1 cellular context compared by ENCODE assay signal in the genomic region with DNA sequence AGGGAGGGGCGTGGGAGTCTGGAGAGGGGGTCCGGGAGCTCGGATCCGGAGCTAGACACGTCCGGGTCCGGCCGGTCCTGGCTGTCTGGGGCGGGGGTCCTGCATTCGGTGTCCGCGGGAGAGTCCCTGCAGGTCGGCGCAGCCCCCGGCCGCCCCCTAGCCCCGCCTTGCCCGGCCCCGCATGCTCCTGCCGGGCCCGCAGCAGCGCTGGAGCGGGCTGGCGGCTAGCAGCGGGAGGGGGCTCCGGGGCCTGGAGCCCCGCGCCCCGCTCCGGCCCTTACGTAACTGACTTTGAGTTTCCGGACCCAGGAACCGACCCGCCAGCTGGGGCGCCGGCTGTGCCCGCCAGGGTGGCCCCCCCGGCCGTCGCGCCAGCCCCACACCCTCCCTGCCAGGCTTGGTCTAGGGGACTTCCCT.
TF ChIP-seq lines count a peak whose summit lies in the region.

No MANE protein-coding gene starts in this region.

TF ChIP-seq in K562, 482 proteins besides CTCF, POLR2A, EP300 and RAD21 (continued from another document and continues in another):
- TF ChIP-seq, protein P1, sequence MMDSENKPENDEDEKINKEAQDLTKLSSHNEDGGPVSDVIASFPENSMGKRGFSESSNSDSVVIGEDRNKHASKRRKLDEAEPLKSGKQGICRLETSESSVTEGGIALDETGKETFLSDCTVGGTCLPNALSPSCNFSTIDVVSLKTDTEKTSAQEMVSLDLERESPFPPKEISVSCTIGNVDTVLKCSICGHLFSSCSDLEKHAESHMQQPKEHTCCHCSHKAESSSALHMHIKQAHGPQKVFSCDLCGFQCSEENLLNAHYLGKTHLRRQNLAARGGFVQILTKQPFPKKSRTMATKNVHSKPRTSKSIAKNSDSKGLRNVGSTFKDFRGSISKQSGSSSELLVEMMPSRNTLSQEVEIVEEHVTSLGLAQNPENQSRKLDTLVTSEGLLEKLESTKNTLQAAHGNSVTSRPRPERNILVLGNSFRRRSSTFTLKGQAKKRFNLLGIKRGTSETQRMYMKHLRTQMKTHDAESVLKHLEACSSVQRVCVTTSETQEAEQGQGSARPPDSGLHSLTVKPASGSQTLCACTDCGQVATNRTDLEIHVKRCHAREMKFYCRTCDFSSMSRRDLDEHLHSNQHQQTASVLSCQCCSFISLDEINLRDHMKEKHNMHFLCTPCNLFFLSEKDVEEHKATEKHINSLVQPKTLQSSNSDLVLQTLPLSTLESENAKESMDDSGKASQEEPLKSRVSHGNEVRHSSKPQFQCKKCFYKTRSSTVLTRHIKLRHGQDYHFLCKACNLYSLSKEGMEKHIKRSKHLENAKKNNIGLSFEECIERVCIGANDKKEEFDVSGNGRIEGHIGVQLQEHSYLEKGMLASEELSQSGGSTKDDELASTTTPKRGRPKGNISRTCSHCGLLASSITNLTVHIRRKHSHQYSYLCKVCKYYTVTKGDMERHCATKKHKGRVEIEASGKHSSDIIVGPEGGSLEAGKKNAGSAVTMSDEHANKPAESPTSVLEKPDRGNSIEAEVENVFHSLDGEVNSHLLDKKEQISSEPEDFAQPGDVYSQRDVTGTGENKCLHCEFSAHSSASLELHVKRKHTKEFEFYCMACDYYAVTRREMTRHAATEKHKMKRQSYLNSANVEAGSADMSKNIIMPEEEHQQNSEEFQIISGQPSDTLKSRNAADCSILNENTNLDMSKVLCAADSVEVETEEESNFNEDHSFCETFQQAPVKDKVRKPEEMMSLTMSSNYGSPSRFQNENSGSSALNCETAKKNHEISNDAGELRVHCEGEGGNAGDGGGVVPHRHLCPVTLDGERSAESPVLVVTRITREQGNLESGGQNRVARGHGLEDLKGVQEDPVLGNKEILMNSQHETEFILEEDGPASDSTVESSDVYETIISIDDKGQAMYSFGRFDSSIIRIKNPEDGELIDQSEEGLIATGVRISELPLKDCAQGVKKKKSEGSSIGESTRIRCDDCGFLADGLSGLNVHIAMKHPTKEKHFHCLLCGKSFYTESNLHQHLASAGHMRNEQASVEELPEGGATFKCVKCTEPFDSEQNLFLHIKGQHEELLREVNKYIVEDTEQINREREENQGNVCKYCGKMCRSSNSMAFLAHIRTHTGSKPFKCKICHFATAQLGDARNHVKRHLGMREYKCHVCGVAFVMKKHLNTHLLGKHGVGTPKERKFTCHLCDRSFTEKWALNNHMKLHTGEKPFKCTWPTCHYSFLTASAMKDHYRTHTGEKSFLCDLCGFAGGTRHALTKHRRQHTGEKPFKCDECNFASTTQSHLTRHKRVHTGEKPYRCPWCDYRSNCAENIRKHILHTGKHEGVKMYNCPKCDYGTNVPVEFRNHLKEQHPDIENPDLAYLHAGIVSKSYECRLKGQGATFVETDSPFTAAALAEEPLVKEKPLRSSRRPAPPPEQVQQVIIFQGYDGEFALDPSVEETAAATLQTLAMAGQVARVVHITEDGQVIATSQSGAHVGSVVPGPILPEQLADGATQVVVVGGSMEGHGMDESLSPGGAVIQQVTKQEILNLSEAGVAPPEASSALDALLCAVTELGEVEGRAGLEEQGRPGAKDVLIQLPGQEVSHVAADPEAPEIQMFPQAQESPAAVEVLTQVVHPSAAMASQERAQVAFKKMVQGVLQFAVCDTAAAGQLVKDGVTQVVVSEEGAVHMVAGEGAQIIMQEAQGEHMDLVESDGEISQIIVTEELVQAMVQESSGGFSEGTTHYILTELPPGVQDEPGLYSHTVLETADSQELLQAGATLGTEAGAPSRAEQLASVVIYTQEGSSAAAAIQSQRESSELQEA (IDR thresholded peaks at IDR 0.05; ENCODE audit: low read depth): no peak
- TF ChIP-seq KDM5B (IDR thresholded peaks at IDR 0.05; ENCODE audit: insufficient replicate concordance, low read depth, low read length) (peak; percentile 26), NRF1 (conservative IDR thresholded peaks at IDR 0.05 in 1 of 2, IDR thresholded peaks at IDR 0.05 in 1 of 2) (no peak), MAZ (CRISPR knock-in tag; conservative IDR thresholded peaks at IDR 0.05 in 1 of 2, IDR thresholded peaks at IDR 0.05 in 1 of 2) (no peak), ZNF239 (CRISPR knock-in tag; IDR thresholded peaks at IDR 0.05) (no peak), ZKSCAN1 (IDR thresholded peaks at IDR 0.05; ENCODE audit: low read depth, low read length) (no peak), ZNF764 (CRISPR knock-in tag; IDR thresholded peaks at IDR 0.05; ENCODE audit: low read depth) (no peak), MEF2A (IDR thresholded peaks at IDR 0.05; ENCODE audit: control insufficient read depth, low read depth, low read length) (no peak), SREBF1 (IDR thresholded peaks at IDR 0.05; ENCODE audit: borderline replicate concordance, low read depth, low read length) (no peak), CAMTA2 (CRISPR knock-in tag; conservative IDR thresholded peaks at IDR 0.05) (no peak), LCOR (CRISPR knock-in tag; IDR thresholded peaks at IDR 0.05) (no peak), JUN (IDR thresholded peaks at IDR 0.05; ENCODE audit: borderline replicate concordance, low read depth, low read length) (no peak), JUN (CRISPR knock-in tag; IDR thresholded peaks at IDR 0.05; ENCODE audit: borderline replicate concordance) (no peak), RB1 (IDR thresholded peaks at IDR 0.05; ENCODE audit: low read depth) (no peak), MCM3 (IDR thresholded peaks at IDR 0.05) (no peak), MEF2D (tag; conservative IDR thresholded peaks at IDR 0.05; ENCODE audit: low read depth) (no peak), RNF2 (IDR thresholded peaks at IDR 0.05) (no peak), PCBP2 (IDR thresholded peaks at IDR 0.05; ENCODE audit: low read depth, low read length, poor library complexity, severe bottlenecking) (no peak), ZNF384 (IDR thresholded peaks at IDR 0.05; ENCODE audit: low read depth, low read length) (no peak), SREBF2 (CRISPR knock-in tag; IDR thresholded peaks at IDR 0.05) (no peak; the same call in 1 of the 2 replicates), SETDB1 (IDR thresholded peaks at IDR 0.05; ENCODE audit: low read length) (no peak), SRSF3 (IDR thresholded peaks at IDR 0.05; ENCODE audit: insufficient read depth, low read length) (0 out of 2 replicates have a peak, but pooled peaks have one; percentile 34), ZNF583 (CRISPR knock-in tag; IDR thresholded peaks at IDR 0.05) (no peak), NONO (IDR thresholded peaks at IDR 0.05; ENCODE audit: low read depth in 2 of 2, low read length in 1 of 2) (no peak), ZNF551 (CRISPR knock-in tag; IDR thresholded peaks at IDR 0.05) (no peak), GABPA (tag; conservative IDR thresholded peaks at IDR 0.05; ENCODE audit: low read depth) (no peak), EP400 (IDR thresholded peaks at IDR 0.05) (no peak), EZH2 (IDR thresholded peaks at IDR 0.05; ENCODE audit: borderline replicate concordance, low read depth, low read length) (no peak), SAP30 (IDR thresholded peaks at IDR 0.05; ENCODE audit: borderline replicate concordance, insufficient read depth, low read depth, low read length, poor library complexity, severe bottlenecking) (no peak), HDAC1 (IDR thresholded peaks at IDR 0.05) (no peak), ZFP36 (IDR thresholded peaks at IDR 0.05; ENCODE audit: low read depth, low read length, partially characterized antibody) (no peak), NELFE (IDR thresholded peaks at IDR 0.05; ENCODE audit: insufficient read depth, insufficient read length) (no peak)
- TF ChIP-seq, protein P2, sequence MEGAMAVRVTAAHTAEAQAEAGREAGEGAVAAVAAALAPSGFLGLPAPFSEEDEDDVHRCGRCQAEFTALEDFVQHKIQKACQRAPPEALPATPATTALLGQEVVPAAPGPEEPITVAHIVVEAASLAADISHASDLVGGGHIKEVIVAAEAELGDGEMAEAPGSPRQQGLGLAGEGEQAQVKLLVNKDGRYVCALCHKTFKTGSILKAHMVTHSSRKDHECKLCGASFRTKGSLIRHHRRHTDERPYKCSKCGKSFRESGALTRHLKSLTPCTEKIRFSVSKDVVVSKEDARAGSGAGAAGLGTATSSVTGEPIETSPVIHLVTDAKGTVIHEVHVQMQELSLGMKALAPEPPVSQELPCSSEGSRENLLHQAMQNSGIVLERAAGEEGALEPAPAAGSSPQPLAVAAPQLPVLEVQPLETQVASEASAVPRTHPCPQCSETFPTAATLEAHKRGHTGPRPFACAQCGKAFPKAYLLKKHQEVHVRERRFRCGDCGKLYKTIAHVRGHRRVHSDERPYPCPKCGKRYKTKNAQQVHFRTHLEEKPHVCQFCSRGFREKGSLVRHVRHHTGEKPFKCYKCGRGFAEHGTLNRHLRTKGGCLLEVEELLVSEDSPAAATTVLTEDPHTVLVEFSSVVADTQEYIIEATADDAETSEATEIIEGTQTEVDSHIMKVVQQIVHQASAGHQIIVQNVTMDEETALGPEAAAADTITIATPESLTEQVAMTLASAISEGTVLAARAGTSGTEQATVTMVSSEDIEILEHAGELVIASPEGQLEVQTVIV (CRISPR knock-in tag; IDR thresholded peaks at IDR 0.05; ENCODE audit: borderline replicate concordance): no peak
- TF ChIP-seq, protein P3, sequence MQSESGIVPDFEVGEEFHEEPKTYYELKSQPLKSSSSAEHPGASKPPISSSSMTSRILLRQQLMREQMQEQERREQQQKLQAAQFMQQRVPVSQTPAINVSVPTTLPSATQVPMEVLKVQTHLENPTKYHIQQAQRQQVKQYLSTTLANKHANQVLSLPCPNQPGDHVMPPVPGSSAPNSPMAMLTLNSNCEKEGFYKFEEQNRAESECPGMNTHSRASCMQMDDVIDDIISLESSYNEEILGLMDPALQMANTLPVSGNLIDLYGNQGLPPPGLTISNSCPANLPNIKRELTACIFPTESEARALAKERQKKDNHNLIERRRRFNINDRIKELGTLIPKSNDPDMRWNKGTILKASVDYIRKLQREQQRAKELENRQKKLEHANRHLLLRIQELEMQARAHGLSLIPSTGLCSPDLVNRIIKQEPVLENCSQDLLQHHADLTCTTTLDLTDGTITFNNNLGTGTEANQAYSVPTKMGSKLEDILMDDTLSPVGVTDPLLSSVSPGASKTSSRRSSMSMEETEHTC (IDR thresholded peaks at IDR 0.05): no peak
- TF ChIP-seq, protein P4, sequence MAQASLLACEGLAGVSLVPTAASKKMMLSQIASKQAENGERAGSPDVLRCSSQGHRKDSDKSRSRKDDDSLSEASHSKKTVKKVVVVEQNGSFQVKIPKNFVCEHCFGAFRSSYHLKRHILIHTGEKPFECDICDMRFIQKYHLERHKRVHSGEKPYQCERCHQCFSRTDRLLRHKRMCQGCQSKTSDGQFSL (CRISPR knock-in tag; IDR thresholded peaks at IDR 0.05): no peak
- TF ChIP-seq, protein P4 (tag; IDR thresholded peaks at IDR 0.05): no peak
- TF ChIP-seq, protein P5, sequence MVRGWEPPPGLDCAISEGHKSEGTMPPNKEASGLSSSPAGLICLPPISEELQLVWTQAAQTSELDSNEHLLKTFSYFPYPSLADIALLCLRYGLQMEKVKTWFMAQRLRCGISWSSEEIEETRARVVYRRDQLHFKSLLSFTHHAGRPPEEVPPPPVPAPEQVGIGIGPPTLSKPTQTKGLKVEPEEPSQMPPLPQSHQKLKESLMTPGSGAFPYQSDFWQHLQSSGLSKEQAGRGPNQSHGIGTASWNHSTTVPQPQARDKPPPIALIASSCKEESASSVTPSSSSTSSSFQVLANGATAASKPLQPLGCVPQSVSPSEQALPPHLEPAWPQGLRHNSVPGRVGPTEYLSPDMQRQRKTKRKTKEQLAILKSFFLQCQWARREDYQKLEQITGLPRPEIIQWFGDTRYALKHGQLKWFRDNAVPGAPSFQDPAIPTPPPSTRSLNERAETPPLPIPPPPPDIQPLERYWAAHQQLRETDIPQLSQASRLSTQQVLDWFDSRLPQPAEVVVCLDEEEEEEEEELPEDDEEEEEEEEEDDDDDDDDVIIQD (CRISPR knock-in tag; IDR thresholded peaks at IDR 0.05): no peak
- TF ChIP-seq, protein P6, sequence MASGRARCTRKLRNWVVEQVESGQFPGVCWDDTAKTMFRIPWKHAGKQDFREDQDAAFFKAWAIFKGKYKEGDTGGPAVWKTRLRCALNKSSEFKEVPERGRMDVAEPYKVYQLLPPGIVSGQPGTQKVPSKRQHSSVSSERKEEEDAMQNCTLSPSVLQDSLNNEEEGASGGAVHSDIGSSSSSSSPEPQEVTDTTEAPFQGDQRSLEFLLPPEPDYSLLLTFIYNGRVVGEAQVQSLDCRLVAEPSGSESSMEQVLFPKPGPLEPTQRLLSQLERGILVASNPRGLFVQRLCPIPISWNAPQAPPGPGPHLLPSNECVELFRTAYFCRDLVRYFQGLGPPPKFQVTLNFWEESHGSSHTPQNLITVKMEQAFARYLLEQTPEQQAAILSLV (tag; IDR thresholded peaks at IDR 0.05): no peak
- TF ChIP-seq, protein P7, sequence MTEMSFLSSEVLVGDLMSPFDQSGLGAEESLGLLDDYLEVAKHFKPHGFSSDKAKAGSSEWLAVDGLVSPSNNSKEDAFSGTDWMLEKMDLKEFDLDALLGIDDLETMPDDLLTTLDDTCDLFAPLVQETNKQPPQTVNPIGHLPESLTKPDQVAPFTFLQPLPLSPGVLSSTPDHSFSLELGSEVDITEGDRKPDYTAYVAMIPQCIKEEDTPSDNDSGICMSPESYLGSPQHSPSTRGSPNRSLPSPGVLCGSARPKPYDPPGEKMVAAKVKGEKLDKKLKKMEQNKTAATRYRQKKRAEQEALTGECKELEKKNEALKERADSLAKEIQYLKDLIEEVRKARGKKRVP (CRISPR knock-in tag; IDR thresholded peaks at IDR 0.05): no peak
- TF ChIP-seq, protein P8, sequence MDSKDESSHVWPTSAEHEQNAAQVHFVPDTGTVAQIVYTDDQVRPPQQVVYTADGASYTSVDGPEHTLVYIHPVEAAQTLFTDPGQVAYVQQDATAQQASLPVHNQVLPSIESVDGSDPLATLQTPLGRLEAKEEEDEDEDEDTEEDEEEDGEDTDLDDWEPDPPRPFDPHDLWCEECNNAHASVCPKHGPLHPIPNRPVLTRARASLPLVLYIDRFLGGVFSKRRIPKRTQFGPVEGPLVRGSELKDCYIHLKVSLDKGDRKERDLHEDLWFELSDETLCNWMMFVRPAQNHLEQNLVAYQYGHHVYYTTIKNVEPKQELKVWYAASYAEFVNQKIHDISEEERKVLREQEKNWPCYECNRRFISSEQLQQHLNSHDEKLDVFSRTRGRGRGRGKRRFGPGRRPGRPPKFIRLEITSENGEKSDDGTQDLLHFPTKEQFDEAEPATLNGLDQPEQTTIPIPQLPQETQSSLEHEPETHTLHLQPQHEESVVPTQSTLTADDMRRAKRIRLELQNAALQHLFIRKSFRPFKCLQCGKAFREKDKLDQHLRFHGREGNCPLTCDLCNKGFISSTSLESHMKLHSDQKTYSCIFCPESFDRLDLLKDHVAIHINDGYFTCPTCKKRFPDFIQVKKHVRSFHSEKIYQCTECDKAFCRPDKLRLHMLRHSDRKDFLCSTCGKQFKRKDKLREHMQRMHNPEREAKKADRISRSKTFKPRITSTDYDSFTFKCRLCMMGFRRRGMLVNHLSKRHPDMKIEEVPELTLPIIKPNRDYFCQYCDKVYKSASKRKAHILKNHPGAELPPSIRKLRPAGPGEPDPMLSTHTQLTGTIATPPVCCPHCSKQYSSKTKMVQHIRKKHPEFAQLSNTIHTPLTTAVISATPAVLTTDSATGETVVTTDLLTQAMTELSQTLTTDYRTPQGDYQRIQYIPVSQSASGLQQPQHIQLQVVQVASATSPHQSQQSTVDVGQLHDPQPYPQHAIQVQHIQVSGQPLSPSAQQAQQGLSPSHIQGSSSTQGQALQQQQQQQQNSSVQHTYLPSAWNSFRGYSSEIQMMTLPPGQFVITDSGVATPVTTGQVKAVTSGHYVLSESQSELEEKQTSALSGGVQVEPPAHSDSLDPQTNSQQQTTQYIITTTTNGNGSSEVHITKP (IDR thresholded peaks at IDR 0.05; ENCODE audit: partially characterized antibody): no peak
